In genomic region chr2:239777219-239777618, GRCh38 we compare ENCODE assay signal across 26 cellular contexts.
A peak's percentile ranks its signal among the peaks of the same experiment; 100 is the strongest.
DNase-seq lines count a peak whose midpoint lies in the region; ATAC-seq and TF ChIP-seq lines count a peak whose summit lies in the region.
"Had no signal": no experiment of that assay in that cellular context is flagged by ENCODE, and none has a peak within 500 bp of the region (broad histone marks: within the 10 kb centered on the region; RNA-seq: fewer than 3 reads in every experiment).

No MANE protein-coding gene starts in this region.

- no peak overlapping the region for H4K5ac ChIP-seq in H9 (ENCODE audit: insufficient read length, low read depth, low read length)

- no peak overlapping the region for H3K4ac ChIP-seq in H9 (ENCODE audit: low read depth, low read length)

- no peak overlapping the region for H3K4me3 ChIP-seq in osteoblast (ENCODE audit: insufficient read depth, low read length)
- no peak overlapping the region for H3K4me3 ChIP-seq in upper lobe of left lung
- H3K4me3 ChIP-seq in transverse colon: no peak overlapping the region

- no peak overlapping the region for H3K18ac ChIP-seq in H9 (ENCODE audit: insufficient read length, low read depth, low read length)

- H2BK12ac ChIP-seq in H9 (ENCODE audit: insufficient read length, low read depth, low read length): no peak overlapping the region

- no peak overlapping the region for H3K23ac ChIP-seq in H9 (ENCODE audit: insufficient read length, low read depth, low read length)

- no peak for TF ChIP-seq CTCF in H9 (conservative IDR thresholded peaks at IDR 0.05)
- TF ChIP-seq CTCF in osteoblast (IDR thresholded peaks at IDR 0.05; ENCODE audit: extremely low read depth, low read depth, low read length): no peak
- no peak for TF ChIP-seq CTCF in upper lobe of left lung (IDR thresholded peaks at IDR 0.05)
- no peak for TF ChIP-seq CTCF in transverse colon (IDR thresholded peaks at IDR 0.05)

- ATAC-seq in activated CD8-positive, alpha-beta memory T cell treated with anti-CD3 and anti-CD28 coated beads, Interleukin-2, amount 10 ng/mL, durations not matched to agents 7 days and 5 days: no peak
- no peak for ATAC-seq in upper lobe of left lung (ENCODE audit: low FRiP score in 2 of 2)
- ATAC-seq in T-helper 17 cell: no peak
- ATAC-seq in HG03045 (IDR thresholded peaks at IDR 0.05; ENCODE audit: unreplicated experiment): no peak
- ATAC-seq: HCT116, Panc1 had no signal

- TF ChIP-seq EP300 in upper lobe of left lung (IDR thresholded peaks at IDR 0.05) (no peak), transverse colon (IDR thresholded peaks at IDR 0.05; ENCODE audit: low read depth) (no peak)

- H4K91ac ChIP-seq in H9 (ENCODE audit: insufficient read length, low read depth, low read length): no peak overlapping the region

- H3K4me1 ChIP-seq in H9 (ENCODE audit: insufficient read depth, low read length) (no peaks in the 10 kb centered on the region), osteoblast (ENCODE audit: insufficient read depth, low read length) (no peaks in the 10 kb centered on the region), upper lobe of left lung (no peaks in the 10 kb centered on the region), transverse colon (no peaks in the 10 kb centered on the region)

- in situ Hi-C loops in transverse colon (cut with MboI; ENCODE audit: low pct_ligation_motif_present in 1 of 4, low pct_unique_long_range_greater_than_20kb in 1 of 4, low sequenced_read_pairs in 3 of 4): no loop called here

- H3K27ac Mint-ChIP-seq in activated CD8-positive, alpha-beta memory T cell treated with anti-CD3 and anti-CD28 coated beads, Interleukin-2, amount 10 ng/mL, durations not matched to agents 7 days and 5 days: no peak overlapping the region
- H3K27ac Mint-ChIP-seq in H9: no peak overlapping the region
- H3K27ac Mint-ChIP-seq in T-helper 17 cell: no peak overlapping the region
- H3K27ac Mint-ChIP-seq: CD8-positive, alpha-beta memory T cell had no signal

- H2BK20ac ChIP-seq in H9 (ENCODE audit: low read depth, low read length, poor library complexity, severe bottlenecking): no peak overlapping the region

- H3K23me2 ChIP-seq in H9 (ENCODE audit: insufficient read length, low read depth, low read length, poor library complexity, severe bottlenecking): no peaks in the 10 kb centered on the region

- no peak overlapping the region for H2BK5ac ChIP-seq in H9 (ENCODE audit: insufficient read length, low read length)

- H2AFZ ChIP-seq in H9 (ENCODE audit: low read length): no peak overlapping the region
- H2AFZ ChIP-seq in osteoblast (ENCODE audit: low read length): no peak overlapping the region

- H3K36me3 ChIP-seq in osteoblast (ENCODE audit: insufficient read depth, low read length) (no peaks in the 10 kb centered on the region), upper lobe of left lung (no peaks in the 10 kb centered on the region), transverse colon (no peaks in the 10 kb centered on the region)

- H3K27ac ChIP-seq in H9 (ENCODE audit: insufficient read length, low read depth, low read length): no peak overlapping the region
- no peak overlapping the region for H3K27ac ChIP-seq in osteoblast (ENCODE audit: low read depth, low read length)
- H3K27ac ChIP-seq in upper lobe of left lung: no peak overlapping the region
- no peak overlapping the region for H3K27ac ChIP-seq in transverse colon
- H3K27ac ChIP-seq: 22Rv1 had no signal

- no peak overlapping the region for H3T11ph ChIP-seq in H9 (ENCODE audit: low read length)

- no peak overlapping the region for H3K56ac ChIP-seq in H9 (ENCODE audit: insufficient read length, low read depth, low read length)

- H2BK15ac ChIP-seq in H9 (ENCODE audit: low read depth, low read length): no peak overlapping the region

- no peak overlapping the region for H3K14ac ChIP-seq in H9 (ENCODE audit: insufficient read depth, low read length)

- no CpG with 5 or more reads among the region's 11 CpGs for WGBS in H9 (ENCODE audit: extremely low coverage, insufficient read length, low lambda C conversion rate)
- 84 to 90% methylated on average over 8 to 11 of the region's 11 CpGs for WGBS in upper lobe of left lung, 2 donors
- WGBS in transverse colon (ENCODE audit: low coverage in 1 of 2), 2 donors: 88% methylated on average over 8 of the region's 11 CpGs; no CpG with 5 or more reads in 1 of the 2 donors

- H3K4me1 Mint-ChIP-seq in activated CD8-positive, alpha-beta memory T cell treated with anti-CD3 and anti-CD28 coated beads, Interleukin-2, amount 10 ng/mL, durations not matched to agents 7 days and 5 days: no peaks in the 10 kb centered on the region
- no peaks in the 10 kb centered on the region for H3K4me1 Mint-ChIP-seq in H9
- H3K4me1 Mint-ChIP-seq in T-helper 17 cell: peaks cover 4% of the 10 kb centered on the region
- H3K4me1 Mint-ChIP-seq: CD8-positive, alpha-beta memory T cell had no signal

- H3K9ac ChIP-seq in H9 (ENCODE audit: extremely low read depth, insufficient read length, low read length): no peak overlapping the region

- no peak overlapping the region for H2BK120ac ChIP-seq in H9 (ENCODE audit: low read depth, low read length, poor library complexity, severe bottlenecking)

- no peaks in the 10 kb centered on the region for H3K9me3 ChIP-seq in H9 (ENCODE audit: control insufficient read depth, low read depth, low read length)
- no peaks in the 10 kb centered on the region for H3K9me3 ChIP-seq in osteoblast (ENCODE audit: low read depth, low read length)
- H3K9me3 ChIP-seq in upper lobe of left lung: peaks cover 0 to 4% (median 0%) of the 10 kb centered on the region in 4 donors
- H3K9me3 ChIP-seq in transverse colon: no peaks in the 10 kb centered on the region
- H3K9me3 ChIP-seq in T-helper 17 cell (ENCODE audit: control insufficient read depth, low read length, poor library complexity, severe bottlenecking): no peaks in the 10 kb centered on the region

- no peaks in the 10 kb centered on the region for H3K9me3 Mint-ChIP-seq in activated CD8-positive, alpha-beta memory T cell treated with anti-CD3 and anti-CD28 coated beads, Interleukin-2, amount 10 ng/mL, durations not matched to agents 7 days and 5 days (ENCODE audit: low read depth)
- H3K9me3 Mint-ChIP-seq in H9: peaks cover 14 to 16% of the 10 kb centered on the region in 2 experiments; a peak in 4 of 5 replicates

- peaks cover 3% of the 10 kb centered on the region for H3K27me3 Mint-ChIP-seq in activated CD8-positive, alpha-beta memory T cell treated with anti-CD3 and anti-CD28 coated beads, Interleukin-2, amount 10 ng/mL, durations not matched to agents 7 days and 5 days
- peaks cover 35% of the 10 kb centered on the region for H3K27me3 Mint-ChIP-seq in H9 (ENCODE audit: low read depth)
- H3K27me3 Mint-ChIP-seq in T-helper 17 cell: peaks cover 26% of the 10 kb centered on the region

- intact Hi-C loops in transverse colon (cut with DNase I; ENCODE audit: low total_unique reads): no loop called here

- H3K79me2 ChIP-seq in H9 (ENCODE audit: insufficient read depth, low read length): no peaks in the 10 kb centered on the region
- no peaks in the 10 kb centered on the region for H3K79me2 ChIP-seq in osteoblast (ENCODE audit: insufficient read depth, low read length)

- CTCF ChIA-PET in activated CD8-positive, alpha-beta memory T cell treated with anti-CD3 and anti-CD28 coated beads, Interleukin-2, amount 10 ng/mL, durations not matched to agents 7 days and 5 days (lab: Charles Lee): no interaction called here

- H3K4me2 ChIP-seq in H9 (ENCODE audit: insufficient read depth, insufficient read length, low read length) (no peak overlapping the region), osteoblast (ENCODE audit: insufficient read depth, low read length) (no peak overlapping the region)

- H4K20me1 ChIP-seq in H9 (ENCODE audit: control insufficient read depth, insufficient read depth, insufficient read length) (no peaks in the 10 kb centered on the region), osteoblast (ENCODE audit: insufficient read depth, low read length) (no peaks in the 10 kb centered on the region)

- no peaks in the 10 kb centered on the region for H3K36me3 Mint-ChIP-seq in activated CD8-positive, alpha-beta memory T cell treated with anti-CD3 and anti-CD28 coated beads, Interleukin-2, amount 10 ng/mL, durations not matched to agents 7 days and 5 days
- H3K36me3 Mint-ChIP-seq in H9 (ENCODE audit: insufficient read depth in 1 of 3, low read depth in 3 of 3) (peaks cover 0 to 2% (median 0%) of the 10 kb centered on the region in 3 experiments; a peak in 1 of 7 replicates), T-helper 17 cell (ENCODE audit: low read depth) (peaks cover 4% of the 10 kb centered on the region)

- H3K27me3 ChIP-seq in H9 (ENCODE audit: insufficient read depth, low read length) (no peaks in the 10 kb centered on the region), osteoblast (ENCODE audit: insufficient read depth, low read length) (no peaks in the 10 kb centered on the region), upper lobe of left lung (no peaks in the 10 kb centered on the region), transverse colon (peaks cover 3% of the 10 kb centered on the region)

- no peak overlapping the region for H4K8ac ChIP-seq in H9 (replicated peaks; ENCODE audit: insufficient read length, low read depth, low read length)

- no peaks in the 10 kb centered on the region for H3K79me1 ChIP-seq in H9 (ENCODE audit: insufficient read depth, low read depth, low read length, poor library complexity, severe bottlenecking)

- no peak for TF ChIP-seq POLR2A in upper lobe of left lung (IDR thresholded peaks at IDR 0.05)
- no peak for TF ChIP-seq POLR2A in transverse colon (IDR thresholded peaks at IDR 0.05)

- peak; percentile 28 for DNase-seq in activated CD8-positive, alpha-beta memory T cell treated with anti-CD3 and anti-CD28 coated beads, Interleukin-2, amount 10 ng/mL, durations not matched to agents 7 days and 5 days
- DNase-seq in activated CD8-positive, alpha-beta memory T cell treated with anti-CD3 and anti-CD28 coated beads for 24 hours: no peak
- DNase-seq in H9 (peak; percentile 12), osteoblast (ENCODE audit: insufficient read length, low spot score, missing footprints) (peak; percentile 67), upper lobe of left lung (peak; percentile 6 to 49), transverse colon (no peak), T-helper 17 cell (no peak)
- DNase-seq: ACHN, C1 segment of cervical spinal cord, Calu3, GDM1, GOT3, Karpas-422, MV-4-11, NCI-H1105 treated with DMSO at 0.1 percent for 48 hours, NCI-H1694, NCI-H2081, NCI-H2171, NCI-H345, NCI-H524, NCI-H774 had no signal

- H2AK5ac ChIP-seq in H9 (ENCODE audit: insufficient read length, low read length): no peak overlapping the region

- no peak overlapping the region for H3K4me3 Mint-ChIP-seq in activated CD8-positive, alpha-beta memory T cell treated with anti-CD3 and anti-CD28 coated beads, Interleukin-2, amount 10 ng/mL, durations not matched to agents 7 days and 5 days
- H3K4me3 Mint-ChIP-seq in H9: no peak overlapping the region
- no peak overlapping the region for H3K4me3 Mint-ChIP-seq in T-helper 17 cell
- H3K4me3 Mint-ChIP-seq: CD8-positive, alpha-beta memory T cell had no signal

Comparison
In these comparisons a context has a peak if more than half of its experiments do, and no peak if none do; other contexts are left out.
1. DNase-seq: peak in activated CD8-positive, alpha-beta memory T cell treated with anti-CD3 and anti-CD28 coated beads, Interleukin-2, amount 10 ng/mL, durations not matched to agents 7 days and 5 days (single experiment), H9 (single experiment), osteoblast (single experiment) and upper lobe of left lung (2 of 2); none in activated CD8-positive, alpha-beta memory T cell treated with anti-CD3 and anti-CD28 coated beads for 24 hours (single experiment), transverse colon (single experiment) and T-helper 17 cell (0 of 3).